ENCODE assay signal across 9 cellular contexts in genomic region chr14:64682173-64682710, GRCh38. TPM values are rescaled to one million over a fixed set of nuclear protein-coding genes. Genes with fewer than 3 reads are reported as not detected.
DNase-seq lines count a peak whose midpoint lies in the region; ATAC-seq, FAIRE-seq and TF ChIP-seq lines count a peak whose summit lies in the region.
"Had no signal": no experiment of that assay in that cellular context is flagged by ENCODE, and none has a peak within 500 bp of the region (broad histone marks: within the 10 kb centered on the region; RNA-seq: fewer than 3 reads in every experiment).

No MANE protein-coding gene starts in this region.

- TF ChIP-seq EP300 in ovary (IDR thresholded peaks at IDR 0.05), result peak; percentile 38

- H3K36me3 ChIP-seq in BLaER1 treated with 17β-estradiol and CSF1 and Interleukin-3, amounts not matched to agents 10 nM and 100 nM, result no peaks in the 10 kb centered on the region
- H3K36me3 ChIP-seq in cardiac muscle cell (no peaks in the 10 kb centered on the region), ovary (no peaks in the 10 kb centered on the region)

- no peaks in the 10 kb centered on the region for H3K27me3 ChIP-seq in BLaER1 treated with 17β-estradiol and CSF1 and Interleukin-3, amounts not matched to agents 10 nM and 100 nM
- no peaks in the 10 kb centered on the region for H3K27me3 ChIP-seq in cardiac muscle cell
- no peaks in the 10 kb centered on the region for H3K27me3 ChIP-seq in ovary

- H3K27ac ChIP-seq in BLaER1 treated with 17β-estradiol and CSF1 and Interleukin-3, amounts not matched to agents 10 nM and 100 nM, result peak overlapping the region in 3 of 11 experiments; percentile 2 to 43 (median 16); a peak in 2 of 22 replicates
- H3K27ac ChIP-seq in cardiac muscle cell, result peak overlapping the region; percentile 57
- H3K27ac ChIP-seq in ovary, result peak overlapping the region; percentile 17 to 72

- DNase-seq in amniotic epithelial cell (ENCODE audit: low read depth) (peak; percentile 71), cardiac muscle cell (ENCODE audit: low read depth in 1 of 2, low spot score in 1 of 2) (peak in 1 of 2 donors; percentile 89), ovary (peak; percentile 69 to 88 (median 79)), amniotic stem cell (lab: John Stamatoyannopoulos, UW) (no peak), D721Med (ENCODE audit: insufficient read length, low spot score) (no peak)
- DNase-seq in stimulated activated CD4-positive, alpha-beta T cell treated with anti-CD3 and anti-CD28 coated beads, Interleukin-4, amount 100 ng/mL, for 1 hour, result no peak

- no peak for ATAC-seq in GM18907 (IDR thresholded peaks at IDR 0.05; ENCODE audit: unreplicated experiment)

- no peak overlapping the region for H3K4me3 ChIP-seq in BLaER1 treated with 17β-estradiol and CSF1 and Interleukin-3, amounts not matched to agents 10 nM and 100 nM
- H3K4me3 ChIP-seq in cardiac muscle cell (no peak overlapping the region), ovary (no peak overlapping the region)

- TF ChIP-seq CTCF in cardiac muscle cell (IDR thresholded peaks at IDR 0.05; ENCODE audit: low read depth, low read length) (no peak), ovary (IDR thresholded peaks at IDR 0.05) (no peak), D721Med (IDR thresholded peaks at IDR 0.05; ENCODE audit: insufficient read depth, missing control alignments) (no peak)

- H3K9me3 ChIP-seq in BLaER1 treated with 17β-estradiol and CSF1 and Interleukin-3, amounts not matched to agents 10 nM and 100 nM (replicated peaks in 1 of 11), result no peaks in the 10 kb centered on the region
- no peaks in the 10 kb centered on the region for H3K9me3 ChIP-seq in cardiac muscle cell (ENCODE audit: low read depth)
- H3K9me3 ChIP-seq in ovary, result no peaks in the 10 kb centered on the region

- WGBS in ovary, 3 donors, result 15 to 18% (median 16%) methylated on average over 8 of the region's 8 CpGs

- peaks cover 10 to 38% (median 20%) of the 10 kb centered on the region in 10 experiments for H3K4me1 ChIP-seq in BLaER1 treated with 17β-estradiol and CSF1 and Interleukin-3, amounts not matched to agents 10 nM and 100 nM
- peaks cover 4% of the 10 kb centered on the region for H3K4me1 ChIP-seq in cardiac muscle cell (ENCODE audit: low read depth)
- peaks cover 18% of the 10 kb centered on the region for H3K4me1 ChIP-seq in ovary (ENCODE audit: insufficient read depth)

- TF ChIP-seq POLR2A in ovary (IDR thresholded peaks at IDR 0.05), result no peak

- H3K9ac ChIP-seq in BLaER1 treated with 17β-estradiol and CSF1 and Interleukin-3, amounts not matched to agents 10 nM and 100 nM, result peak overlapping the region in 1 of 11 experiments; percentile 11; a peak in 1 of 22 replicates

- FAIRE-seq in D721Med (lab: Jason Lieb, UNC), result no peak
- FAIRE-seq: G401.6 had no signal

- intact Hi-C loops in ovary (cut with DNase I), result loop anchor here in 1 of 4 donors (5.0 kb wide), 1 partner anchor 80 kb away; no protein-coding TSS in a partner anchor

- H4K20me1 ChIP-seq in BLaER1 treated with 17β-estradiol and CSF1 and Interleukin-3, amounts not matched to agents 10 nM and 100 nM, result peaks cover 0 to 8% (median 0%) of the 10 kb centered on the region in 11 experiments; a peak in 2 of 22 replicates

- H3K4me2 ChIP-seq in BLaER1 treated with 17β-estradiol and CSF1 and Interleukin-3, amounts not matched to agents 10 nM and 100 nM, result peak overlapping the region in 10 of 11 experiments; percentile 14 to 60 (median 40); a peak in 17 of 22 replicates

RNA-seq across cellular contexts. Expression of gene PLEKHG3, which starts 22.0 kb away (rescaled TPM):
- total RNA-seq in cardiac muscle cell (54.8 and 72.2 TPM in 2 replicates), ovary (10 to 100 TPM; 17.5 to 92.9 (median 78.4) TPM)
- polyA plus RNA-seq in cardiac muscle cell (17.7 and 19.2 TPM in 2 replicates), ovary (10 to 100 TPM; 26.3 to 34.2 TPM)

Comparison
In these comparisons a context has a peak if more than half of its experiments do, and no peak if none do; other contexts are left out.
1. DNase-seq: peak in amniotic epithelial cell (single experiment) and ovary (5 of 5); none in stimulated activated CD4-positive, alpha-beta T cell treated with anti-CD3 and anti-CD28 coated beads, Interleukin-4, amount 100 ng/mL, for 1 hour (single experiment), amniotic stem cell (single experiment) and D721Med (single experiment).